In the genomic region with DNA sequence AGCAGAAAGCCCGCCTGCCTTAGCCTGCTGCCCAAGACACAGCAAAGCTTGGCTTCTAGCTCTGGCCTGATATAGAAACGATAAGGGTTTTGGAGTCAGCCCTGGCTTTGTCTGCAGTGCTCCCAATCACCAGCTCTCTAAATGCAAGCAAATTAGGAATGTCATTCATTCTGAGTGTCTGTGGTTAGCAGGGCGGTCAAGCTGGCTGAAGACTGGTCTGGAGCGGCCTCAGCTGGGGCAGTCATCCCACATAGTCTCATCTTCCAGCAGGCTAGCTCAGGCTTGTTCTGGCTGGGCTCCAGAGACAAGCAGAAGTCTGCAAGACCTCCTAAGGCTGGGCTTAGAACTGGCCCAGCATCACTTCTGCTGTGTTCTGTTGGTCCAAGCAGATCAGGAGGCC, we compare ENCODE assay signal across 1 cellular context.
A peak's percentile ranks its signal among the peaks of the same experiment; 100 is the strongest.
TF ChIP-seq lines count a peak whose summit lies in the region.

No MANE protein-coding gene starts in this region.

TF ChIP-seq in HepG2, 621 proteins besides CTCF, POLR2A, EP300 and RAD21 (continued from another document and continues in another):
- TF ChIP-seq ZNF335 (CRISPR knock-in tag; IDR thresholded peaks at IDR 0.05), result peak; percentile 54; the same call in 1 of the 2 replicates
- TF ChIP-seq ZNF546 (CRISPR knock-in tag; conservative IDR thresholded peaks at IDR 0.05), result peak; percentile 100
- TF ChIP-seq MED13 (CRISPR knock-in tag; IDR thresholded peaks at IDR 0.05), result no peak
- no peak for TF ChIP-seq ZNF143 (CRISPR knock-in tag; IDR thresholded peaks at IDR 0.05)
- no peak for TF ChIP-seq ZNF101 (CRISPR knock-in tag; IDR thresholded peaks at IDR 0.05; ENCODE audit: borderline replicate concordance, low read depth)
- TF ChIP-seq ZNF354B (CRISPR knock-in tag; IDR thresholded peaks at IDR 0.05), result no peak
- TF ChIP-seq SNAI1 (CRISPR knock-in tag; IDR thresholded peaks at IDR 0.05; ENCODE audit: borderline replicate concordance), result no peak
- no peak for TF ChIP-seq ZBTB39 (CRISPR knock-in tag; IDR thresholded peaks at IDR 0.05)
- TF ChIP-seq, protein P1, sequence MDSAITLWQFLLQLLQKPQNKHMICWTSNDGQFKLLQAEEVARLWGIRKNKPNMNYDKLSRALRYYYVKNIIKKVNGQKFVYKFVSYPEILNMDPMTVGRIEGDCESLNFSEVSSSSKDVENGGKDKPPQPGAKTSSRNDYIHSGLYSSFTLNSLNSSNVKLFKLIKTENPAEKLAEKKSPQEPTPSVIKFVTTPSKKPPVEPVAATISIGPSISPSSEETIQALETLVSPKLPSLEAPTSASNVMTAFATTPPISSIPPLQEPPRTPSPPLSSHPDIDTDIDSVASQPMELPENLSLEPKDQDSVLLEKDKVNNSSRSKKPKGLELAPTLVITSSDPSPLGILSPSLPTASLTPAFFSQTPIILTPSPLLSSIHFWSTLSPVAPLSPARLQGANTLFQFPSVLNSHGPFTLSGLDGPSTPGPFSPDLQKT (CRISPR knock-in tag; IDR thresholded peaks at IDR 0.05; ENCODE audit: borderline replicate concordance), result no peak
- no peak for TF ChIP-seq ZNF674 (CRISPR knock-in tag; IDR thresholded peaks at IDR 0.05; ENCODE audit: low read depth)
- TF ChIP-seq, protein P2, sequence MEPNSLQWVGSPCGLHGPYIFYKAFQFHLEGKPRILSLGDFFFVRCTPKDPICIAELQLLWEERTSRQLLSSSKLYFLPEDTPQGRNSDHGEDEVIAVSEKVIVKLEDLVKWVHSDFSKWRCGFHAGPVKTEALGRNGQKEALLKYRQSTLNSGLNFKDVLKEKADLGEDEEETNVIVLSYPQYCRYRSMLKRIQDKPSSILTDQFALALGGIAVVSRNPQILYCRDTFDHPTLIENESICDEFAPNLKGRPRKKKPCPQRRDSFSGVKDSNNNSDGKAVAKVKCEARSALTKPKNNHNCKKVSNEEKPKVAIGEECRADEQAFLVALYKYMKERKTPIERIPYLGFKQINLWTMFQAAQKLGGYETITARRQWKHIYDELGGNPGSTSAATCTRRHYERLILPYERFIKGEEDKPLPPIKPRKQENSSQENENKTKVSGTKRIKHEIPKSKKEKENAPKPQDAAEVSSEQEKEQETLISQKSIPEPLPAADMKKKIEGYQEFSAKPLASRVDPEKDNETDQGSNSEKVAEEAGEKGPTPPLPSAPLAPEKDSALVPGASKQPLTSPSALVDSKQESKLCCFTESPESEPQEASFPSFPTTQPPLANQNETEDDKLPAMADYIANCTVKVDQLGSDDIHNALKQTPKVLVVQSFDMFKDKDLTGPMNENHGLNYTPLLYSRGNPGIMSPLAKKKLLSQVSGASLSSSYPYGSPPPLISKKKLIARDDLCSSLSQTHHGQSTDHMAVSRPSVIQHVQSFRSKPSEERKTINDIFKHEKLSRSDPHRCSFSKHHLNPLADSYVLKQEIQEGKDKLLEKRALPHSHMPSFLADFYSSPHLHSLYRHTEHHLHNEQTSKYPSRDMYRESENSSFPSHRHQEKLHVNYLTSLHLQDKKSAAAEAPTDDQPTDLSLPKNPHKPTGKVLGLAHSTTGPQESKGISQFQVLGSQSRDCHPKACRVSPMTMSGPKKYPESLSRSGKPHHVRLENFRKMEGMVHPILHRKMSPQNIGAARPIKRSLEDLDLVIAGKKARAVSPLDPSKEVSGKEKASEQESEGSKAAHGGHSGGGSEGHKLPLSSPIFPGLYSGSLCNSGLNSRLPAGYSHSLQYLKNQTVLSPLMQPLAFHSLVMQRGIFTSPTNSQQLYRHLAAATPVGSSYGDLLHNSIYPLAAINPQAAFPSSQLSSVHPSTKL (CRISPR knock-in tag; IDR thresholded peaks at IDR 0.05), result no peak
- TF ChIP-seq ADNP (CRISPR knock-in tag; IDR thresholded peaks at IDR 0.05), result no peak
- no peak for TF ChIP-seq ZNF703 (CRISPR knock-in tag; IDR thresholded peaks at IDR 0.05; ENCODE audit: borderline replicate concordance)
- TF ChIP-seq, protein P3, sequence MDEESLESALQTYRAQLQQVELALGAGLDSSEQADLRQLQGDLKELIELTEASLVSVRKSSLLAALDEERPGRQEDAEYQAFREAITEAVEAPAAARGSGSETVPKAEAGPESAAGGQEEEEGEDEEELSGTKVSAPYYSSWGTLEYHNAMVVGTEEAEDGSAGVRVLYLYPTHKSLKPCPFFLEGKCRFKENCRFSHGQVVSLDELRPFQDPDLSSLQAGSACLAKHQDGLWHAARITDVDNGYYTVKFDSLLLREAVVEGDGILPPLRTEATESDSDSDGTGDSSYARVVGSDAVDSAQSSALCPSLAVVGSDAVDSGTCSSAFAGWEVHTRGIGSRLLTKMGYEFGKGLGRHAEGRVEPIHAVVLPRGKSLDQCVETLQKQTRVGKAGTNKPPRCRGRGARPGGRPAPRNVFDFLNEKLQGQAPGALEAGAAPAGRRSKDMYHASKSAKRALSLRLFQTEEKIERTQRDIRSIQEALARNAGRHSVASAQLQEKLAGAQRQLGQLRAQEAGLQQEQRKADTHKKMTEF (CRISPR knock-in tag; IDR thresholded peaks at IDR 0.05), result peak; percentile 7; the same call in 1 of the 2 replicates
- no peak for TF ChIP-seq IRF9 (CRISPR knock-in tag; IDR thresholded peaks at IDR 0.05; ENCODE audit: borderline replicate concordance)
- no peak for TF ChIP-seq CREB1 (IDR thresholded peaks at IDR 0.05)
- no peak for TF ChIP-seq CREB1 (CRISPR knock-in tag; IDR thresholded peaks at IDR 0.05)
- TF ChIP-seq, protein P4, sequence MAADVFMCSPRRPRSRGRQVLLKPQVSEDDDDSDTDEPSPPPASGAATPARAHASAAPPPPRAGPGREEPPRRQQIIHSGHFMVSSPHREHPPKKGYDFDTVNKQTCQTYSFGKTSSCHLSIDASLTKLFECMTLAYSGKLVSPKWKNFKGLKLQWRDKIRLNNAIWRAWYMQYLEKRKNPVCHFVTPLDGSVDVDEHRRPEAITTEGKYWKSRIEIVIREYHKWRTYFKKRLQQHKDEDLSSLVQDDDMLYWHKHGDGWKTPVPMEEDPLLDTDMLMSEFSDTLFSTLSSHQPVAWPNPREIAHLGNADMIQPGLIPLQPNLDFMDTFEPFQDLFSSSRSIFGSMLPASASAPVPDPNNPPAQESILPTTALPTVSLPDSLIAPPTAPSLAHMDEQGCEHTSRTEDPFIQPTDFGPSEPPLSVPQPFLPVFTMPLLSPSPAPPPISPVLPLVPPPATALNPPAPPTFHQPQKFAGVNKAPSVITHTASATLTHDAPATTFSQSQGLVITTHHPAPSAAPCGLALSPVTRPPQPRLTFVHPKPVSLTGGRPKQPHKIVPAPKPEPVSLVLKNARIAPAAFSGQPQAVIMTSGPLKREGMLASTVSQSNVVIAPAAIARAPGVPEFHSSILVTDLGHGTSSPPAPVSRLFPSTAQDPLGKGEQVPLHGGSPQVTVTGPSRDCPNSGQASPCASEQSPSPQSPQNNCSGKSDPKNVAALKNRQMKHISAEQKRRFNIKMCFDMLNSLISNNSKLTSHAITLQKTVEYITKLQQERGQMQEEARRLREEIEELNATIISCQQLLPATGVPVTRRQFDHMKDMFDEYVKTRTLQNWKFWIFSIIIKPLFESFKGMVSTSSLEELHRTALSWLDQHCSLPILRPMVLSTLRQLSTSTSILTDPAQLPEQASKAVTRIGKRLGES (CRISPR knock-in tag; IDR thresholded peaks at IDR 0.05; ENCODE audit: borderline replicate concordance), result no peak
- no peak for TF ChIP-seq SRY (CRISPR knock-in tag; IDR thresholded peaks at IDR 0.05)
- no peak for TF ChIP-seq TMF1 (CRISPR knock-in tag; IDR thresholded peaks at IDR 0.05; ENCODE audit: low read depth)
- TF ChIP-seq, protein P5, sequence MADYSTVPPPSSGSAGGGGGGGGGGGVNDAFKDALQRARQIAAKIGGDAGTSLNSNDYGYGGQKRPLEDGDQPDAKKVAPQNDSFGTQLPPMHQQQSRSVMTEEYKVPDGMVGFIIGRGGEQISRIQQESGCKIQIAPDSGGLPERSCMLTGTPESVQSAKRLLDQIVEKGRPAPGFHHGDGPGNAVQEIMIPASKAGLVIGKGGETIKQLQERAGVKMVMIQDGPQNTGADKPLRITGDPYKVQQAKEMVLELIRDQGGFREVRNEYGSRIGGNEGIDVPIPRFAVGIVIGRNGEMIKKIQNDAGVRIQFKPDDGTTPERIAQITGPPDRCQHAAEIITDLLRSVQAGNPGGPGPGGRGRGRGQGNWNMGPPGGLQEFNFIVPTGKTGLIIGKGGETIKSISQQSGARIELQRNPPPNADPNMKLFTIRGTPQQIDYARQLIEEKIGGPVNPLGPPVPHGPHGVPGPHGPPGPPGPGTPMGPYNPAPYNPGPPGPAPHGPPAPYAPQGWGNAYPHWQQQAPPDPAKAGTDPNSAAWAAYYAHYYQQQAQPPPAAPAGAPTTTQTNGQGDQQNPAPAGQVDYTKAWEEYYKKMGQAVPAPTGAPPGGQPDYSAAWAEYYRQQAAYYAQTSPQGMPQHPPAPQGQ (CRISPR knock-in tag; IDR thresholded peaks at IDR 0.05; ENCODE audit: borderline replicate concordance), result no peak
- TF ChIP-seq HMG20A (CRISPR knock-in tag; IDR thresholded peaks at IDR 0.05; ENCODE audit: borderline replicate concordance), result no peak
- no peak for TF ChIP-seq THYN1 (CRISPR knock-in tag; IDR thresholded peaks at IDR 0.05; ENCODE audit: borderline replicate concordance, low read depth)
- no peak for TF ChIP-seq NCOA2 (CRISPR knock-in tag; IDR thresholded peaks at IDR 0.05)
- TF ChIP-seq, protein P6, sequence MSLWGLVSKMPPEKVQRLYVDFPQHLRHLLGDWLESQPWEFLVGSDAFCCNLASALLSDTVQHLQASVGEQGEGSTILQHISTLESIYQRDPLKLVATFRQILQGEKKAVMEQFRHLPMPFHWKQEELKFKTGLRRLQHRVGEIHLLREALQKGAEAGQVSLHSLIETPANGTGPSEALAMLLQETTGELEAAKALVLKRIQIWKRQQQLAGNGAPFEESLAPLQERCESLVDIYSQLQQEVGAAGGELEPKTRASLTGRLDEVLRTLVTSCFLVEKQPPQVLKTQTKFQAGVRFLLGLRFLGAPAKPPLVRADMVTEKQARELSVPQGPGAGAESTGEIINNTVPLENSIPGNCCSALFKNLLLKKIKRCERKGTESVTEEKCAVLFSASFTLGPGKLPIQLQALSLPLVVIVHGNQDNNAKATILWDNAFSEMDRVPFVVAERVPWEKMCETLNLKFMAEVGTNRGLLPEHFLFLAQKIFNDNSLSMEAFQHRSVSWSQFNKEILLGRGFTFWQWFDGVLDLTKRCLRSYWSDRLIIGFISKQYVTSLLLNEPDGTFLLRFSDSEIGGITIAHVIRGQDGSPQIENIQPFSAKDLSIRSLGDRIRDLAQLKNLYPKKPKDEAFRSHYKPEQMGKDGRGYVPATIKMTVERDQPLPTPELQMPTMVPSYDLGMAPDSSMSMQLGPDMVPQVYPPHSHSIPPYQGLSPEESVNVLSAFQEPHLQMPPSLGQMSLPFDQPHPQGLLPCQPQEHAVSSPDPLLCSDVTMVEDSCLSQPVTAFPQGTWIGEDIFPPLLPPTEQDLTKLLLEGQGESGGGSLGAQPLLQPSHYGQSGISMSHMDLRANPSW (CRISPR knock-in tag; IDR thresholded peaks at IDR 0.05; ENCODE audit: borderline replicate concordance), result no peak
- TF ChIP-seq MXD3 (CRISPR knock-in tag; IDR thresholded peaks at IDR 0.05), result peak; percentile 48; the same call in 1 of the 2 replicates
- TF ChIP-seq ZNF367 (CRISPR knock-in tag; IDR thresholded peaks at IDR 0.05; ENCODE audit: borderline replicate concordance), result no peak
- no peak for TF ChIP-seq TGIF2 (CRISPR knock-in tag; IDR thresholded peaks at IDR 0.05)
- TF ChIP-seq JUND (CRISPR knock-in tag; IDR thresholded peaks at IDR 0.05), result no peak
- no peak for TF ChIP-seq SIX4 (CRISPR knock-in tag; IDR thresholded peaks at IDR 0.05)
- TF ChIP-seq ZNF232 (CRISPR knock-in tag; IDR thresholded peaks at IDR 0.05; ENCODE audit: borderline replicate concordance), result no peak
- TF ChIP-seq ZBTB25 (CRISPR knock-in tag; IDR thresholded peaks at IDR 0.05), result no peak
- no peak for TF ChIP-seq ZNF790 (CRISPR knock-in tag; IDR thresholded peaks at IDR 0.05; ENCODE audit: borderline replicate concordance)
- peak; percentile 67 for TF ChIP-seq SAP130 (CRISPR knock-in tag; IDR thresholded peaks at IDR 0.05; ENCODE audit: low read depth)
- TF ChIP-seq CREM (IDR thresholded peaks at IDR 0.05), result 0 out of 2 replicates have a peak, but pooled peaks have one; percentile 3
- no peak for TF ChIP-seq CREM (CRISPR knock-in tag; IDR thresholded peaks at IDR 0.05)
- TF ChIP-seq HOMEZ (CRISPR knock-in tag; IDR thresholded peaks at IDR 0.05; ENCODE audit: low read depth), result no peak
